ENCODE assay signal across 14 cellular contexts in the genomic region with DNA sequence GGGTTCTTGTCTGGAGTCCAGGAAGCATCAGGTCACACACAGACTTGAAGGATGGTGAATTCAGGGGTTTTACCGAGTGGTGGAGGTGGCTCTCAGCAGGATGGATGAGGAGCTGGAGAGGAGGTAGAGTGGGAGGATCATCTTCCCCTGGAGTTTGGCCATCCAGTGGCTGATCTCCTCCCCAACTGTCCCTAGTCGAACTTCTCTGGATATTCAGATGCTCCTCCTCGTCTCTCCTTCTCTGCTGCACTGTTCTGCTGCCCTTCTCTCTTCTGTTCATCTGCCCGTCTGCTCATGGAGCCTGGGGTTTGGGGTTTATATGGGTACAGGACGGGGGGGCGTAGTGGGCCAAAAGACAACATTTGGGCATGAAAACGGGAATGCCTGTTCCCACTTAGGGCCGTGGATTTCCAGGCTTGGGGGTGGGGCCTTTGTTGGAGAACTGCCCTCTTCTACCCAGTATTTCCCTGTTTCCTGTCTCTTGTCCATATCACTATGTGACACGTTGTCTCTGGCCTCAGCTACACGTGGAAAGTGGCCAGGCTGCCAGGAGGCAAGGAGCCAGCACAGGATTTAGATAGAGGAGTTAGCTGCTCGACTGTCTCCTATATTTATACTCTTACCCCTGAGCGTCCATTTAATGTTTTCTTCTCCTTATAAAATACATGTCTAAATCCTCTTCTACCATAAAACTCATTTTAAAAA.
DNase-seq lines count a peak whose midpoint lies in the region; TF ChIP-seq lines count a peak whose summit lies in the region.
"Had no signal": no experiment of that assay in that cellular context is flagged by ENCODE, and none has a peak within 500 bp of the region (broad histone marks: within the 10 kb centered on the region; RNA-seq: fewer than 3 reads in every experiment).

No MANE protein-coding gene starts in this region.

- no peaks in the 10 kb centered on the region for H3K27me3 ChIP-seq in smooth muscle cell (ENCODE audit: low read depth)
- H3K27me3 ChIP-seq: SJCRH30 had no signal

- peaks cover 8% of the 10 kb centered on the region for H4K20me1 ChIP-seq in smooth muscle cell (ENCODE audit: low read depth)

- H3K9me3 Mint-ChIP-seq in progenitor cell of endocrine pancreas (ENCODE audit: low read depth) = no peaks in the 10 kb centered on the region

- no peaks in the 10 kb centered on the region for H3K9me3 ChIP-seq in smooth muscle cell (replicated peaks; ENCODE audit: low read depth)
- H3K9me3 ChIP-seq: SJCRH30 had no signal

- no peak overlapping the region for H2AFZ ChIP-seq in smooth muscle cell (ENCODE audit: low read depth)

- H3K27ac Mint-ChIP-seq in progenitor cell of endocrine pancreas = no peak overlapping the region
- H3K27ac Mint-ChIP-seq: activated naive CD8-positive, alpha-beta T cell had no signal

- H3K27ac ChIP-seq in smooth muscle cell (ENCODE audit: low read depth) = peak overlapping the region; percentile 91
- H3K27ac ChIP-seq: epithelial cell of prostate, SJCRH30 had no signal

- H3K4me3 Mint-ChIP-seq in progenitor cell of endocrine pancreas (ENCODE audit: low read depth) = no peak overlapping the region
- H3K4me3 Mint-ChIP-seq: activated naive CD8-positive, alpha-beta T cell had no signal

- H3K4me2 ChIP-seq in smooth muscle cell = peak overlapping the region; percentile 68

- TF ChIP-seq CTCF in smooth muscle cell (IDR thresholded peaks at IDR 0.05; ENCODE audit: borderline replicate concordance, insufficient read depth, poor library complexity, severe bottlenecking) = no peak
- TF ChIP-seq CTCF in progenitor cell of endocrine pancreas (IDR thresholded peaks at IDR 0.05; ENCODE audit: unreplicated experiment) = no peak

- H3F3A ChIP-seq in smooth muscle cell (ENCODE audit: low read depth) = peaks cover 68% of the 10 kb centered on the region

- WGBS in smooth muscle cell (ENCODE audit: low lambda C conversion rate) = 40% methylated on average over 12 of the region's 12 CpGs

- H3K27me3 Mint-ChIP-seq in progenitor cell of endocrine pancreas = no peaks in the 10 kb centered on the region

- H3K4me3 ChIP-seq in smooth muscle cell = peak overlapping the region; percentile 11
- H3K4me3 ChIP-seq: K562, SJCRH30 had no signal

- H3K4me1 ChIP-seq in smooth muscle cell (ENCODE audit: low read depth) = peaks cover 91% of the 10 kb centered on the region

- H3K79me2 ChIP-seq in smooth muscle cell (ENCODE audit: low read depth) = peaks cover 60% of the 10 kb centered on the region

- H3K9ac ChIP-seq in smooth muscle cell (ENCODE audit: low read depth) = peak overlapping the region; percentile 42

- H3K36me3 ChIP-seq in smooth muscle cell (ENCODE audit: low read depth) = no peaks in the 10 kb centered on the region
- H3K36me3 ChIP-seq: SJCRH30 had no signal

- no peaks in the 10 kb centered on the region for H3K36me3 Mint-ChIP-seq in progenitor cell of endocrine pancreas (ENCODE audit: insufficient read depth)
- H3K36me3 Mint-ChIP-seq: activated naive CD8-positive, alpha-beta T cell had no signal

- DNase-seq in NCI-H1092 (lab: John Stamatoyannopoulos, UW) (peak; percentile 57), cerebellum (ENCODE audit: low spot score) (peak; percentile 20), kidney tubule cell (ENCODE audit: low spot score) (peak; percentile 35), smooth muscle cell (lab: John Stamatoyannopoulos, UW; ENCODE audit: unreplicated experiment) (no peak), iPS-NIHi7 (ENCODE audit: extremely low spot score) (no peak), superior temporal gyrus (ENCODE audit: extremely low spot score) (no peak), HPDE6-E6E7 (ENCODE audit: extremely low spot score) (no peak), progenitor cell of endocrine pancreas (ENCODE audit: low spot score, unreplicated experiment) (no peak)
- DNase-seq: NCI-H510A; stimulated activated CD8-positive, alpha-beta memory T cell treated with anti-CD3 and anti-CD28 coated beads, Interleukin-4, amount 100 ng/mL, for 48 hours had no signal

- H3K4me1 Mint-ChIP-seq in progenitor cell of endocrine pancreas (ENCODE audit: low read depth) = peaks cover 68% of the 10 kb centered on the region

Comparison
In these comparisons a context has a peak if more than half of its experiments do, and no peak if none do; other contexts are left out.
1. DNase-seq: peak in NCI-H1092 (single experiment), cerebellum (single experiment) and kidney tubule cell (single experiment); none in smooth muscle cell (single experiment), iPS-NIHi7 (single experiment), superior temporal gyrus (single experiment), HPDE6-E6E7 (single experiment) and progenitor cell of endocrine pancreas (single experiment).